In genomic region chrX:1430451-1430850, GRCh38 we compare ENCODE assay signal across 3 cellular contexts.
TF ChIP-seq lines count a peak whose summit lies in the region.

No MANE protein-coding gene starts in this region.

TF ChIP-seq in HepG2, 621 proteins besides CTCF, POLR2A, EP300 and RAD21:
- TF ChIP-seq AHDC1 (CRISPR knock-in tag; IDR thresholded peaks at IDR 0.05; ENCODE audit: borderline replicate concordance) (no peak), ZNF121 (CRISPR knock-in tag; IDR thresholded peaks at IDR 0.05) (peak; percentile 37; the same call in 1 of the 2 replicates)

TF ChIP-seq in GM12878, 131 proteins besides CTCF, POLR2A, EP300 and RAD21:
- TF ChIP-seq IRF5 (IDR thresholded peaks at IDR 0.05; ENCODE audit: borderline replicate concordance) (no peak), CEBPB (IDR thresholded peaks at IDR 0.05; ENCODE audit: borderline replicate concordance in 1 of 2, low read depth in 2 of 2, low read length in 2 of 2) (no peak), ESRRA (IDR thresholded peaks at IDR 0.05; ENCODE audit: low read length) (no peak), JUNB (IDR thresholded peaks at IDR 0.05) (peak; percentile 24; the same call in 1 of the 2 replicates)

TF ChIP-seq in GM23338, 12 proteins besides CTCF, POLR2A, EP300 and RAD21:
- TF ChIP-seq EZH2phosphoT487 (IDR thresholded peaks at IDR 0.05; ENCODE audit: unreplicated experiment) = no peak
- TF ChIP-seq ZNF331 (CRISPR knock-in tag; IDR thresholded peaks at IDR 0.05; ENCODE audit: low read depth) = no peak
- TF ChIP-seq POLR2AphosphoS5 (IDR thresholded peaks at IDR 0.05; ENCODE audit: low read depth) = no peak
- TF ChIP-seq ZNF114 (CRISPR knock-in tag; IDR thresholded peaks at IDR 0.05) = no peak
- no peak for TF ChIP-seq ETS1 (IDR thresholded peaks at IDR 0.05)
- no peak for TF ChIP-seq CREB1 (CRISPR knock-in tag; IDR thresholded peaks at IDR 0.05; ENCODE audit: low read depth)
- no peak for TF ChIP-seq STAT1 (IDR thresholded peaks at IDR 0.05; ENCODE audit: unreplicated experiment)
- TF ChIP-seq ZNF462 (CRISPR knock-in tag; IDR thresholded peaks at IDR 0.05) = no peak
- no peak for TF ChIP-seq REST (IDR thresholded peaks at IDR 0.05; ENCODE audit: unreplicated experiment)
- no peak for TF ChIP-seq EZH2 (IDR thresholded peaks at IDR 0.05; ENCODE audit: low read depth, unreplicated experiment)
- no peak for TF ChIP-seq NANOG (IDR thresholded peaks at IDR 0.05; ENCODE audit: borderline replicate concordance)
- TF ChIP-seq JUNB (IDR thresholded peaks at IDR 0.05; ENCODE audit: unreplicated experiment) = no peak
TF ChIP-seq in GM23338: peak in this region for 0.
